ENCODE assay signal across 9 cellular contexts in genomic region chr17:79607941-79608728, GRCh38. TPM values are rescaled to one million over a fixed set of nuclear protein-coding genes. Genes with fewer than 3 reads are reported as not detected.
A peak's percentile ranks its signal among the peaks of the same experiment; 100 is the strongest.
DNase-seq lines count a peak whose midpoint lies in the region; ATAC-seq and TF ChIP-seq lines count a peak whose summit lies in the region.
"Had no signal": no experiment of that assay in that cellular context is flagged by ENCODE, and none has a peak within 500 bp of the region (broad histone marks: within the 10 kb centered on the region; RNA-seq: fewer than 3 reads in every experiment).

No MANE protein-coding gene starts in this region.

- peak overlapping the region in 4 of 5 experiments; percentile 9 to 75 (median 58) for H3K4me3 Mint-ChIP-seq in brain

- peak overlapping the region in 2 of 5 experiments; percentile 5 to 68 for H3K27ac Mint-ChIP-seq in brain

- WGBS in spleen, 5 donors = 10 to 18% (median 12%) methylated on average over 16 to 39 of the region's 39 CpGs

- H3K4me2 ChIP-seq in BLaER1 treated with 17β-estradiol and CSF1 and Interleukin-3, amounts not matched to agents 10 nM and 100 nM = peak overlapping the region; percentile 67 to 85 (median 76)

- DNase-seq in HT1080 (ENCODE audit: low read depth) (peak; percentile 36), lung microvascular endothelial cell (ENCODE audit: low read depth in 2 of 2) (peak; percentile 39 to 46), NCI-H1694 treated with DMSO at 0.1 percent for 48 hours (lab: John Stamatoyannopoulos, UW) (no peak), spleen (no peak)
- no peak for DNase-seq in effector memory CD4-positive, alpha-beta T cell

- no peaks in the 10 kb centered on the region for H3K36me3 ChIP-seq in BLaER1 treated with 17β-estradiol and CSF1 and Interleukin-3, amounts not matched to agents 10 nM and 100 nM
- H3K36me3 ChIP-seq in effector memory CD4-positive, alpha-beta T cell (ENCODE audit: control insufficient read depth, insufficient read depth, low read length) = no peaks in the 10 kb centered on the region
- no peaks in the 10 kb centered on the region for H3K36me3 ChIP-seq in spleen

- no peak for TF ChIP-seq CTCF in brain (conservative IDR thresholded peaks at IDR 0.05)
- no peak for TF ChIP-seq CTCF in spleen (IDR thresholded peaks at IDR 0.05 in 8 of 11, conservative IDR thresholded peaks at IDR 0.05 in 3 of 11)

- H3K4me1 Mint-ChIP-seq in brain = peaks cover 38% of the 10 kb centered on the region

- peak overlapping the region in 9 of 10 experiments; percentile 5 to 42 (median 31); a peak in 7 of 20 replicates for H3K4me3 ChIP-seq in BLaER1 treated with 17β-estradiol and CSF1 and Interleukin-3, amounts not matched to agents 10 nM and 100 nM
- no peak overlapping the region for H3K4me3 ChIP-seq in effector memory CD4-positive, alpha-beta T cell (ENCODE audit: insufficient read depth, low read depth, low read length, poor library complexity, severe bottlenecking)
- peak overlapping the region in 1 of 8 donors; percentile 4 for H3K4me3 ChIP-seq in spleen

- peaks cover 0 to 65% (median 15%) of the 10 kb centered on the region in 11 experiments; a peak in 15 of 22 replicates for H4K20me1 ChIP-seq in BLaER1 treated with 17β-estradiol and CSF1 and Interleukin-3, amounts not matched to agents 10 nM and 100 nM

- H3K27ac ChIP-seq in BLaER1 treated with 17β-estradiol and CSF1 and Interleukin-3, amounts not matched to agents 10 nM and 100 nM = no peak overlapping the region
- H3K27ac ChIP-seq in effector memory CD4-positive, alpha-beta T cell (ENCODE audit: insufficient read depth, low read length, poor library complexity, severe bottlenecking) = no peak overlapping the region
- H3K27ac ChIP-seq in spleen = no peak overlapping the region

- H3K27me3 ChIP-seq in BLaER1 treated with 17β-estradiol and CSF1 and Interleukin-3, amounts not matched to agents 10 nM and 100 nM = peaks cover 65 to 86% (median 79%) of the 10 kb centered on the region in 11 experiments
- H3K27me3 ChIP-seq in effector memory CD4-positive, alpha-beta T cell (replicated peaks; ENCODE audit: control insufficient read depth, insufficient read depth, low read length, poor library complexity, severe bottlenecking) = peaks cover 20% of the 10 kb centered on the region
- peaks cover 7 to 100% (median 87%) of the 10 kb centered on the region in 7 donors for H3K27me3 ChIP-seq in spleen (replicated peaks in 1 of 7)

- H3K27me3 Mint-ChIP-seq in brain = peaks cover 77% of the 10 kb centered on the region

- H3K36me3 Mint-ChIP-seq in brain = no peaks in the 10 kb centered on the region

- peaks cover 0 to 11% (median 0%) of the 10 kb centered on the region in 11 experiments; a peak in 3 of 22 replicates for H3K9me3 ChIP-seq in BLaER1 treated with 17β-estradiol and CSF1 and Interleukin-3, amounts not matched to agents 10 nM and 100 nM (replicated peaks in 1 of 11)
- no peaks in the 10 kb centered on the region for H3K9me3 ChIP-seq in effector memory CD4-positive, alpha-beta T cell (ENCODE audit: control insufficient read depth, low read length)
- no peaks in the 10 kb centered on the region for H3K9me3 ChIP-seq in spleen

- peaks cover 11 to 21% (median 18%) of the 10 kb centered on the region in 10 experiments for H3K4me1 ChIP-seq in BLaER1 treated with 17β-estradiol and CSF1 and Interleukin-3, amounts not matched to agents 10 nM and 100 nM
- H3K4me1 ChIP-seq in effector memory CD4-positive, alpha-beta T cell (ENCODE audit: control insufficient read depth, insufficient read depth, low read length, poor library complexity, severe bottlenecking) = no peaks in the 10 kb centered on the region
- peaks cover 0 to 29% (median 11%) of the 10 kb centered on the region in 6 donors for H3K4me1 ChIP-seq in spleen

- TF ChIP-seq POLR2A in spleen (IDR thresholded peaks at IDR 0.05) = no peak

- intact Hi-C loops in spleen (cut with DNase I; ENCODE audit: low total_unique reads) = no loop called here

- ATAC-seq in HG02981 (IDR thresholded peaks at IDR 0.05; ENCODE audit: unreplicated experiment) = no peak
- ATAC-seq: activated CD4-positive, CD25-positive, alpha-beta regulatory T cell treated with anti-CD3 and anti-CD28 coated beads, Interleukin-2, amount 50 U/mL, for 24 hours had no signal

- peaks cover 0 to 3% (median 0%) of the 10 kb centered on the region in 5 experiments for H3K9me3 Mint-ChIP-seq in brain

- no peak overlapping the region for H3K9ac ChIP-seq in BLaER1 treated with 17β-estradiol and CSF1 and Interleukin-3, amounts not matched to agents 10 nM and 100 nM

RNA-seq across cellular contexts. Expression of gene RBFOX3, which starts 2.7 kb away (rescaled TPM):
- total RNA-seq in HT1080 (2014; rRNA removed; shearing (Covaris generic)) = 0.35 TPM in 1 of 2 replicates, not detected in the other
- polyA plus RNA-seq in HT1080 (2015; cell fraction: cytosol; rRNA removed) = 0.07 and 0.12 TPM in 2 replicates
- polyA plus RNA-seq in HT1080 (2015; cell fraction: nucleus; rRNA removed) = 0.13 TPM in 1 of 2 replicates, not detected in the other
- polyA plus RNA-seq in brain (ENCODE audit: insufficient read depth, low read depth, low replicate concordance) (32.9 TPM), spleen (under 1 TPM in 2 of 3 donors, not detected in 1; 0.02 to 0.03 TPM)
- total RNA-seq in lung microvascular endothelial cell (not detected in 2 replicates), spleen (under 1 TPM in 3 of 7 donors, not detected in 4; 0.19 to 0.34 (median 0.29) TPM)

Comparison
In these comparisons a context has a peak if more than half of its experiments do, and no peak if none do; other contexts are left out.
1. DNase-seq: peak in HT1080 (single experiment) and lung microvascular endothelial cell (2 of 2); none in NCI-H1694 treated with DMSO at 0.1 percent for 48 hours (single experiment), effector memory CD4-positive, alpha-beta T cell (0 of 3) and spleen (single experiment).